ENCODE assay signal across 14 cellular contexts in the genomic region with DNA sequence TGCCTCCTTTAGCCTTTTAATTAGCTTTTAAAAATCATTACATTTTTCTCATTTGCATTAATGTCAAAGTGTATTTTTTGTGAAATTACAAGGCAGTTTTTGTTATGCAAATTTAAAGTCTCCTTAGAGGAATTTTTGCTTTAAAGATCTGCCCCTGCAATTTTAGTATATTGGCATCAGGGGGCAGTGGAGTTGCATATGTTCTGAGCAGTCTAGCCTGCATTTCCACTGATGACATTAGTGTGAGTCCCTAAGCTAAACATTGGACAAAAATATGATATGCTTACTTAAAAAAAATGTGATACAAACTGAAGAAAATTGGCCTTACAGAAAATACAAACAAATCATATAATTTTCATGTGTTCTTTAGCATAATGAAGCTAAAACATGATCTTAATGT.
DNase-seq lines count a peak whose midpoint lies in the region; ATAC-seq and TF ChIP-seq lines count a peak whose summit lies in the region.
"Had no signal": no experiment of that assay in that cellular context is flagged by ENCODE, and none has a peak within 500 bp of the region (broad histone marks: within the 10 kb centered on the region; RNA-seq: fewer than 3 reads in every experiment).

No MANE protein-coding gene starts in this region.

- ATAC-seq in HG03442 (IDR thresholded peaks at IDR 0.05; ENCODE audit: unreplicated experiment) = no peak

- peaks cover 4% of the 10 kb centered on the region; the same call in 1 of the 2 replicates for H3K9me3 ChIP-seq in Karpas-422 (ENCODE audit: low read length)

- H3K4me3 ChIP-seq in Karpas-422 (ENCODE audit: low read length) = no peak overlapping the region
- H3K4me3 ChIP-seq in astrocyte of the spinal cord (ENCODE audit: low read depth, low read length) = no peak overlapping the region
- H3K4me3 ChIP-seq: right atrium auricular region had no signal

- peaks cover 5% of the 10 kb centered on the region for H3K36me3 Mint-ChIP-seq in nephron progenitor cell (ENCODE audit: low read depth)

- in situ Hi-C loops in astrocyte of the spinal cord (cut with HindIII; ENCODE audit: low sequenced_read_pairs) = no loop called here

- H3K79me2 ChIP-seq in Karpas-422 (ENCODE audit: low read length) = no peaks in the 10 kb centered on the region

- H4K20me1 ChIP-seq in Karpas-422 (ENCODE audit: insufficient read depth, low read depth, low read length) = no peaks in the 10 kb centered on the region

- no peak overlapping the region for H2AFZ ChIP-seq in Karpas-422 (ENCODE audit: low read length)

- no peak overlapping the region for H3K27ac Mint-ChIP-seq in nephron progenitor cell

- H3K27me3 ChIP-seq in Karpas-422 (ENCODE audit: low read length) = no peaks in the 10 kb centered on the region
- H3K27me3 ChIP-seq: right atrium auricular region had no signal

- H3K27me3 Mint-ChIP-seq in nephron progenitor cell (ENCODE audit: low read depth, poor library complexity) = no peaks in the 10 kb centered on the region

- H3K4me2 ChIP-seq in Karpas-422 (ENCODE audit: low read depth, low read length, poor library complexity, severe bottlenecking) = no peak overlapping the region

- H3K9me3 Mint-ChIP-seq in nephron progenitor cell = peaks cover 25% of the 10 kb centered on the region

- TF ChIP-seq CTCF in astrocyte of the spinal cord (IDR thresholded peaks at IDR 0.05; ENCODE audit: low read depth, low read length) (peak; percentile 29), nephron progenitor cell (IDR thresholded peaks at IDR 0.05) (peak; percentile 19)

- peaks cover 14% of the 10 kb centered on the region for H3K4me1 Mint-ChIP-seq in nephron progenitor cell

- H3K36me3 ChIP-seq in Karpas-422 (ENCODE audit: insufficient read depth, low read length) = peaks cover 10% of the 10 kb centered on the region; the same call in 1 of the 2 replicates
- H3K36me3 ChIP-seq: right atrium auricular region, WERI-Rb-1 had no signal

- no peak overlapping the region for H3K9ac ChIP-seq in Karpas-422 (ENCODE audit: low read length)

- no peak overlapping the region for H3K4me3 Mint-ChIP-seq in nephron progenitor cell

- DNase-seq in DMS53 (lab: John Stamatoyannopoulos, UW) = peak; percentile 29
- DNase-seq in DMS53 treated with DMSO at 0.1 percent for 48 hours (lab: John Stamatoyannopoulos, UW; ENCODE audit: unreplicated experiment) = no peak
- DNase-seq in Karpas-422 = peak; percentile 57
- no peak for DNase-seq in astrocyte of the spinal cord (ENCODE audit: low read depth, low spot score)
- DNase-seq in nephron progenitor cell = no peak
- no peak for DNase-seq in activated T-cell treated with anti-CD3 and anti-CD28 coated beads, Interleukin-2, amount 50 U/mL, for 48 hours
- DNase-seq in stimulated activated naive CD4-positive, alpha-beta T cell treated with Interleukin-2 at 50 U/mL for 16 hours (lab: John Stamatoyannopoulos, UW) = no peak
- DNase-seq: activated CD8-positive, alpha-beta memory T cell treated with anti-CD3 and anti-CD28 coated beads, Interleukin-2, amount 50 U/mL, for 48 hours; GF-D8; NCI-H2171; substantia nigra; WERI-Rb-1 had no signal

- H3K4me1 ChIP-seq in Karpas-422 (ENCODE audit: low read length) = peaks cover 16% of the 10 kb centered on the region
- H3K4me1 ChIP-seq: right atrium auricular region had no signal

- H3K27ac ChIP-seq in Karpas-422 (ENCODE audit: low read length) = no peak overlapping the region
- H3K27ac ChIP-seq: right atrium auricular region, WERI-Rb-1 had no signal

- H3K9me2 ChIP-seq in Karpas-422 (replicated peaks; ENCODE audit: insufficient read depth, low read length) = no peaks in the 10 kb centered on the region

Comparison
In these comparisons a context has a peak if more than half of its experiments do, and no peak if none do; other contexts are left out.
1. DNase-seq: peak in DMS53 (single experiment) and Karpas-422 (single experiment); none in DMS53 treated with DMSO at 0.1 percent for 48 hours (single experiment), astrocyte of the spinal cord (single experiment), nephron progenitor cell (single experiment), activated T-cell treated with anti-CD3 and anti-CD28 coated beads, Interleukin-2, amount 50 U/mL, for 48 hours (0 of 2) and stimulated activated naive CD4-positive, alpha-beta T cell treated with Interleukin-2 at 50 U/mL for 16 hours (single experiment).